1 cellular context compared by ENCODE assay signal in genomic region chr7:74289018-74289659, GRCh38.
TF ChIP-seq lines count a peak whose summit lies in the region.

CLIP2 (plus strand) TSS chr7:74289407; CDS start chr7:74317547, 28,140 bp downstream.

TF ChIP-seq in K562, 482 proteins besides CTCF, POLR2A, EP300 and RAD21 (continues in another document):
- TF ChIP-seq MGA (IDR thresholded peaks at IDR 0.05) (no peak), BHLHE40 (IDR thresholded peaks at IDR 0.05; ENCODE audit: low read length) (0 out of 2 replicates have a peak, but pooled peaks have one; percentile 13), ZNF316 (IDR thresholded peaks at IDR 0.05) (no peak), ZBTB7A (IDR thresholded peaks at IDR 0.05; ENCODE audit: borderline replicate concordance, control insufficient read depth, low read depth, low read length) (peak; percentile 56; the same call in 1 of the 2 replicates), ZFPM2 (CRISPR knock-in tag; IDR thresholded peaks at IDR 0.05) (no peak), CCNT2 (IDR thresholded peaks at IDR 0.05; ENCODE audit: borderline replicate concordance, extremely low read depth, insufficient read length, low read depth, low read length) (peak; percentile 51), ZNF431 (CRISPR knock-in tag; IDR thresholded peaks at IDR 0.05) (no peak), HMGN3 (IDR thresholded peaks at IDR 0.05; ENCODE audit: borderline replicate concordance, extremely low read depth, insufficient read length, low read depth, low read length) (no peak), TRIM24 (IDR thresholded peaks at IDR 0.05) (no peak), KDM2B (CRISPR knock-in tag; IDR thresholded peaks at IDR 0.05) (peak; percentile 93; the same call in 1 of the 2 replicates), SMARCE1 (IDR thresholded peaks at IDR 0.05) (no peak), HMGXB4 (CRISPR knock-in tag; IDR thresholded peaks at IDR 0.05) (no peak), HLTF (IDR thresholded peaks at IDR 0.05) (no peak), NKRF (IDR thresholded peaks at IDR 0.05; ENCODE audit: borderline replicate concordance) (no peak), HDGF (IDR thresholded peaks at IDR 0.05) (peak; percentile 41; the same call in 1 of the 2 replicates), JUND (IDR thresholded peaks at IDR 0.05; ENCODE audit: borderline replicate concordance, low read depth, low read length) (no peak), JUND (tag; IDR thresholded peaks at IDR 0.05; ENCODE audit: borderline replicate concordance, low read depth, low read length) (no peak), NCOA6 (IDR thresholded peaks at IDR 0.05) (no peak), ZNF639 (CRISPR knock-in tag; conservative IDR thresholded peaks at IDR 0.05 in 1 of 2, IDR thresholded peaks at IDR 0.05 in 1 of 2) (0 out of 4 replicates have a peak, but pooled peaks of 1 of the 2 experiments have one; percentile 11), NONO (IDR thresholded peaks at IDR 0.05; ENCODE audit: low read depth in 2 of 2, low read length in 1 of 2) (0 out of 4 replicates have a peak, but pooled peaks of 1 of the 2 experiments have one; percentile 50), SMAD4 (CRISPR knock-in tag; conservative IDR thresholded peaks at IDR 0.05) (no peak), TFAM (CRISPR knock-in tag; conservative IDR thresholded peaks at IDR 0.05) (no peak), POLR2AphosphoS2 (IDR thresholded peaks at IDR 0.05; ENCODE audit: low read length) (no peak), ARID3B (CRISPR knock-in tag; IDR thresholded peaks at IDR 0.05; ENCODE audit: borderline replicate concordance) (0 out of 2 replicates have a peak, but pooled peaks have one; percentile 58), MYC (IDR thresholded peaks at IDR 0.05; ENCODE audit: low read depth, low read length) (no peak), MYC (CRISPR knock-in tag; IDR thresholded peaks at IDR 0.05; ENCODE audit: borderline replicate concordance, low read depth) (no peak), JUNB (CRISPR knock-in tag; conservative IDR thresholded peaks at IDR 0.05) (no peak), NBN (IDR thresholded peaks at IDR 0.05; ENCODE audit: low read depth) (peak; percentile 37; the same call in 1 of the 2 replicates), E2F3 (CRISPR knock-in tag; IDR thresholded peaks at IDR 0.05) (peak; percentile 43; the same call in 1 of the 2 replicates), EGR1 (conservative IDR thresholded peaks at IDR 0.05) (peak; percentile 60), ARID4B (CRISPR knock-in tag; IDR thresholded peaks at IDR 0.05) (0 out of 2 replicates have a peak, but pooled peaks have one; percentile 30), KLF6 (CRISPR knock-in tag; IDR thresholded peaks at IDR 0.05; ENCODE audit: borderline replicate concordance) (no peak), ZNF324 (CRISPR knock-in tag; IDR thresholded peaks at IDR 0.05) (no peak), ARNT (IDR thresholded peaks at IDR 0.05) (no peak), TFAP4 (CRISPR knock-in tag; IDR thresholded peaks at IDR 0.05; ENCODE audit: borderline replicate concordance) (no peak; the same call in 1 of the 2 replicates)
